8 cellular contexts compared by ENCODE assay signal in the genomic region with DNA sequence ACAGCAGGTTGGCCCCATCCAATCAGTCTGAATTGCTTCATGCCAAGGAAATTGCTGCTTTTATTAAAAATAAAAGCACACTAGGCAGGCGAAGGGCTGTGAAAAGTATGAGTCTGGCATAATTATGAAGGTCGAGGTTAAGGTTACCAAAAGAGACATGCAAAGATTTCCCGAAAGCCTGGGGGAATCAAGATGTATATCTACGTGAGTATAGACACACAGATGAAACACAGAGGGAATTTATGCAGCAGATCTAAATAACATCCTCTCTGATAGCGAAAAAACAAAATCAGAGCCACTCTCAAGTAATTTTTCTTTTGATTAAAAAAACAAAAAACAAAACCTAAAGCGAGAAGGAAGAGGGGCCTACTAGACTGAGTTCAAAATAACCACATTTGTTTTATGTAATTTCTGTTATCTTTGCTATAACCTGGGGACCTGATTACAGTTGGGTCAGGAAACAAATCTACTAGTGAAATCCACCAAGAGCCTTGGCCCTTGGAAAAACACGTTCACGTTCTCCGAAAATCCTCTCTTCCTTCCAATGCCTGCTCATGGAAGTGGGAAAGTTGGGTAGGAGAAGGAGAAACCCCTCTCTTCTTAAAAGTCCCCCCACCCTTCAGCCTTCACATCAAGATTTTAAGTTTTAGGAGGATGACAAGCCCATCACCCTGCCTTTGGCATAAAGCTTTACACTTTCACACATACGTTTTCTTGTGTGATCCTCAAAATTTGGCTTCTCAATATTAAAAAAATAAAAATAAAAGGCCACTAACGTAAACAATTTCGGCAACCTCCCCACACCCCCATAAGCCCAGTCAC. TPM values are rescaled to one million over a fixed set of nuclear protein-coding genes. Genes with fewer than 3 reads are reported as not detected.
A peak's percentile ranks its signal among the peaks of the same experiment; 100 is the strongest.
DNase-seq lines count a peak whose midpoint lies in the region; ATAC-seq lines count a peak whose summit lies in the region.
"Had no signal": no experiment of that assay in that cellular context is flagged by ENCODE, and none has a peak within 500 bp of the region (broad histone marks: within the 10 kb centered on the region; RNA-seq: fewer than 3 reads in every experiment).

No MANE protein-coding gene starts in this region.

- H3K27ac ChIP-seq in HUES6 (ENCODE audit: low read depth, low read length): no peak overlapping the region

- H3K36me3 ChIP-seq in HUES6 (ENCODE audit: control insufficient read depth, insufficient read depth, low read length): no peaks in the 10 kb centered on the region

- H3K4me1 Mint-ChIP-seq in activated naive CD8-positive, alpha-beta T cell (ENCODE audit: low read depth): peaks cover 77% of the 10 kb centered on the region
- peaks cover 86% of the 10 kb centered on the region in 2 donors for H3K4me1 Mint-ChIP-seq in immature natural killer cell
- peaks cover 20 to 49% of the 10 kb centered on the region in 2 donors for H3K4me1 Mint-ChIP-seq in stimulated activated naive B cell treated with anti-CD40 and anti-IgM and Interleukin-4, amounts not matched to agents 10 μg/mL and 1 μg/mL and 100 μg/mL, for 72 hours

- H3K9ac ChIP-seq in HUES6 (ENCODE audit: low read length): peak overlapping the region; percentile 81

- H3K9me3 Mint-ChIP-seq in activated naive CD8-positive, alpha-beta T cell (ENCODE audit: low read depth): no peaks in the 10 kb centered on the region
- no peaks in the 10 kb centered on the region for H3K9me3 Mint-ChIP-seq in immature natural killer cell
- peaks cover 0 to 2% of the 10 kb centered on the region in 2 donors for H3K9me3 Mint-ChIP-seq in stimulated activated naive B cell treated with anti-CD40 and anti-IgM and Interleukin-4, amounts not matched to agents 10 μg/mL and 1 μg/mL and 100 μg/mL, for 72 hours

- peaks cover 5% of the 10 kb centered on the region; the same call in 1 of the 2 replicates for H3K9me3 ChIP-seq in HUES6 (ENCODE audit: control insufficient read depth, insufficient read depth, low read depth, low read length)

- H3K27me3 ChIP-seq in HUES6 (ENCODE audit: control insufficient read depth, insufficient read depth, low read length): no peaks in the 10 kb centered on the region

- H3K27ac Mint-ChIP-seq in activated naive CD8-positive, alpha-beta T cell: peak overlapping the region; percentile 92
- peak overlapping the region; percentile 82 to 98 (median 94) for H3K27ac Mint-ChIP-seq in immature natural killer cell
- no peak overlapping the region for H3K27ac Mint-ChIP-seq in stimulated activated naive B cell treated with anti-CD40 and anti-IgM and Interleukin-4, amounts not matched to agents 10 μg/mL and 1 μg/mL and 100 μg/mL, for 72 hours

- DNase-seq in immature natural killer cell (no peak), amniotic stem cell (lab: John Stamatoyannopoulos, UW) (no peak), NCI-H2107 treated with DMSO at 0.1 percent for 48 hours (lab: John Stamatoyannopoulos, UW; ENCODE audit: unreplicated experiment) (no peak), NCI-H524 treated with DMSO at 0.1 percent for 48 hours (lab: John Stamatoyannopoulos, UW) (no peak)
- DNase-seq in stimulated activated naive B cell treated with anti-CD40 and anti-IgM and Interleukin-4, amounts not matched to agents 10 μg/mL and 1 μg/mL and 100 μg/mL, for 72 hours: no peak
- DNase-seq: cerebellar nuclear complex had no signal

- no peaks in the 10 kb centered on the region for H3K27me3 Mint-ChIP-seq in activated naive CD8-positive, alpha-beta T cell
- H3K27me3 Mint-ChIP-seq in immature natural killer cell (ENCODE audit: low read depth in 3 of 3): peaks cover 11 to 21% (median 19%) of the 10 kb centered on the region in 3 donors
- peaks cover 70 to 78% of the 10 kb centered on the region in 2 donors for H3K27me3 Mint-ChIP-seq in stimulated activated naive B cell treated with anti-CD40 and anti-IgM and Interleukin-4, amounts not matched to agents 10 μg/mL and 1 μg/mL and 100 μg/mL, for 72 hours

- peak overlapping the region; percentile 94 for H3K4me3 ChIP-seq in HUES6 (ENCODE audit: low read depth, low read length)

- H3K4me1 ChIP-seq in HUES6 (ENCODE audit: control insufficient read depth, insufficient read depth, low read length): peaks cover 26% of the 10 kb centered on the region

- ATAC-seq in stimulated activated naive B cell treated with anti-CD40 and anti-IgM and Interleukin-4, amounts not matched to agents 10 μg/mL and 1 μg/mL and 100 μg/mL, for 72 hours (replicated peaks): no peak

- H3K36me3 Mint-ChIP-seq in activated naive CD8-positive, alpha-beta T cell: peaks cover 3% of the 10 kb centered on the region
- no peaks in the 10 kb centered on the region for H3K36me3 Mint-ChIP-seq in immature natural killer cell
- H3K36me3 Mint-ChIP-seq in stimulated activated naive B cell treated with anti-CD40 and anti-IgM and Interleukin-4, amounts not matched to agents 10 μg/mL and 1 μg/mL and 100 μg/mL, for 72 hours: peaks cover 10 to 28% of the 10 kb centered on the region in 2 donors

- H3K4me3 Mint-ChIP-seq in activated naive CD8-positive, alpha-beta T cell: peak overlapping the region; percentile 94
- H3K4me3 Mint-ChIP-seq in immature natural killer cell: peak overlapping the region; percentile 89 to 98 (median 97)
- peak overlapping the region; percentile 97 for H3K4me3 Mint-ChIP-seq in stimulated activated naive B cell treated with anti-CD40 and anti-IgM and Interleukin-4, amounts not matched to agents 10 μg/mL and 1 μg/mL and 100 μg/mL, for 72 hours

RNA-seq across cellular contexts. Expression of gene AAK1, which starts 1.4 kb away (rescaled TPM):
- polyA plus RNA-seq in immature natural killer cell: 100 to 1,000 TPM in 1 of 3 donors, 10 to 100 TPM in 2; 23.1 to 121 (median 38.2) TPM
